Comparison of ENCODE assay signal across 2 cellular contexts in genomic region chr12:50246159-50246865, GRCh38.
TF ChIP-seq lines count a peak whose summit lies in the region.

No MANE protein-coding gene starts in this region.

TF ChIP-seq in A549, 52 proteins besides CTCF, POLR2A, EP300 and RAD21 (continued from another document):
- TF ChIP-seq NR3C1 (IDR thresholded peaks at IDR 0.05) (no peak), HOXB5 (CRISPR knock-in tag; IDR thresholded peaks at IDR 0.05) (no peak)

TF ChIP-seq in HepG2, 621 proteins besides CTCF, POLR2A, EP300 and RAD21 (continued from another document):
- TF ChIP-seq LBX2 (CRISPR knock-in tag; IDR thresholded peaks at IDR 0.05; ENCODE audit: borderline replicate concordance) (no peak), ZNF777 (CRISPR knock-in tag; IDR thresholded peaks at IDR 0.05) (no peak), REL (CRISPR knock-in tag; conservative IDR thresholded peaks at IDR 0.05) (no peak), FOSL2 (CRISPR knock-in tag; IDR thresholded peaks at IDR 0.05) (no peak), NR3C1 (CRISPR knock-in tag; IDR thresholded peaks at IDR 0.05) (no peak), FOXA3 (CRISPR knock-in tag; IDR thresholded peaks at IDR 0.05) (no peak), ZBTB21 (CRISPR knock-in tag; IDR thresholded peaks at IDR 0.05) (no peak), FLYWCH1 (CRISPR knock-in tag; IDR thresholded peaks at IDR 0.05) (no peak), ZNF713 (CRISPR knock-in tag; IDR thresholded peaks at IDR 0.05) (no peak)
- TF ChIP-seq, protein P1, sequence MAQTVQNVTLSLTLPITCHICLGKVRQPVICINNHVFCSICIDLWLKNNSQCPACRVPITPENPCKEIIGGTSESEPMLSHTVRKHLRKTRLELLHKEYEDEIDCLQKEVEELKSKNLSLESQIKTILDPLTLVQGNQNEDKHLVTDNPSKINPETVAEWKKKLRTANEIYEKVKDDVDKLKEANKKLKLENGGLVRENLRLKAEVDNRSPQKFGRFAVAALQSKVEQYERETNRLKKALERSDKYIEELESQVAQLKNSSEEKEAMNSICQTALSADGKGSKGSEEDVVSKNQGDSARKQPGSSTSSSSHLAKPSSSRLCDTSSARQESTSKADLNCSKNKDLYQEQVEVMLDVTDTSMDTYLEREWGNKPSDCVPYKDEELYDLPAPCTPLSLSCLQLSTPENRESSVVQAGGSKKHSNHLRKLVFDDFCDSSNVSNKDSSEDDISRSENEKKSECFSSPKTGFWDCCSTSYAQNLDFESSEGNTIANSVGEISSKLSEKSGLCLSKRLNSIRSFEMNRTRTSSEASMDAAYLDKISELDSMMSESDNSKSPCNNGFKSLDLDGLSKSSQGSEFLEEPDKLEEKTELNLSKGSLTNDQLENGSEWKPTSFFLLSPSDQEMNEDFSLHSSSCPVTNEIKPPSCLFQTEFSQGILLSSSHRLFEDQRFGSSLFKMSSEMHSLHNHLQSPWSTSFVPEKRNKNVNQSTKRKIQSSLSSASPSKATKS (CRISPR knock-in tag; IDR thresholded peaks at IDR 0.05): no peak
